Comparison of ENCODE assay signal across 2 cellular contexts in genomic region chr14:99258341-99258781, GRCh38.
TF ChIP-seq lines count a peak whose summit lies in the region.

No MANE protein-coding gene starts in this region.

TF ChIP-seq in H1, 55 proteins besides CTCF, POLR2A, EP300 and RAD21:
- TF ChIP-seq ASH2L (IDR thresholded peaks at IDR 0.05; ENCODE audit: low read length) (peak; percentile 35), GABPA (IDR thresholded peaks at IDR 0.05; ENCODE audit: borderline replicate concordance, insufficient read depth, low read length) (no peak), TEAD4 (IDR thresholded peaks at IDR 0.05; ENCODE audit: low read depth, low read length) (0 out of 2 replicates have a peak, but pooled peaks have one; percentile 14), EZH2 (IDR thresholded peaks at IDR 0.05; ENCODE audit: low read depth, low read length, severe bottlenecking) (no peak), EGR1 (IDR thresholded peaks at IDR 0.05; ENCODE audit: borderline replicate concordance, low read depth, low read length) (no peak)

TF ChIP-seq in neural cell, 6 proteins besides CTCF, POLR2A, EP300 and RAD21:
- TF ChIP-seq EZH2 (IDR thresholded peaks at IDR 0.05; ENCODE audit: borderline replicate concordance, insufficient read depth, low read length, poor library complexity, severe bottlenecking): no peak
- TF ChIP-seq TAF1 (IDR thresholded peaks at IDR 0.05; ENCODE audit: low read depth): no peak
- TF ChIP-seq MXI1 (conservative IDR thresholded peaks at IDR 0.05; ENCODE audit: poor library complexity, severe bottlenecking): no peak
- TF ChIP-seq POLR2AphosphoS5 (IDR thresholded peaks at IDR 0.05): no peak
TF ChIP-seq in neural cell: peak in this region for 0.
